Comparison of ENCODE assay signal across 16 cellular contexts in genomic region chr17:30840775-30841174, GRCh38.
"Had no signal": no experiment of that assay in that cellular context is flagged by ENCODE, and none has a peak within 500 bp of the region (broad histone marks: within the 10 kb centered on the region; RNA-seq: fewer than 3 reads in every experiment).

No MANE protein-coding gene starts in this region.

- H3K9me3 Mint-ChIP-seq: activated CD8-positive, alpha-beta T cell treated with anti-CD3 and anti-CD28 coated beads for 36 hours; activated naive CD4-positive, alpha-beta T cell treated with anti-CD3 and anti-CD28 coated beads, Interleukin-2, amount 50 U/mL, for 72 hours; activated T-cell treated with anti-CD3 and anti-CD28 coated beads, Interleukin-2, amount 50 U/mL, for 4 hours; mesothelial cell of epicardium had no signal

- H3K27me3 Mint-ChIP-seq: activated CD8-positive, alpha-beta T cell treated with anti-CD3 and anti-CD28 coated beads for 36 hours; T-helper 17 cell had no signal

- DNase-seq: activated CD4-positive, alpha-beta T cell treated with anti-CD3 and anti-CD28 coated beads for 4 hours; activated CD8-positive, alpha-beta T cell treated with anti-CD3 and anti-CD28 coated beads for 36 hours; activated effector memory CD4-positive, alpha-beta T cell treated with Interleukin-2 at 50 U/mL for 16 hours; activated T-cell treated with anti-CD3 and anti-CD28 coated beads, Interleukin-2, amount 50 U/mL, for 4 hours; effector CD4-positive, alpha-beta T cell; foreskin fibroblast; glutamatergic neuron; kidney glomerular epithelial cell; pancreas; T-helper 17 cell; thyroid gland; uterus had no signal

- H3K27me3 ChIP-seq: cardiac muscle cell, pancreas, thyroid gland, uterus had no signal

- H3K36me3 ChIP-seq: pancreas, thyroid gland, uterus had no signal

- H3K9me3 ChIP-seq: pancreas, thyroid gland, uterus had no signal

- H3K4me1 Mint-ChIP-seq: mesothelial cell of epicardium had no signal

- H3K4me1 ChIP-seq: pancreas, thyroid gland, uterus had no signal

- ATAC-seq: activated CD8-positive, alpha-beta T cell treated with anti-CD3 and anti-CD28 coated beads for 36 hours; activated naive CD4-positive, alpha-beta T cell treated with anti-CD3 and anti-CD28 coated beads, Interleukin-2, amount 50 U/mL, for 72 hours; activated T-cell treated with anti-CD3 and anti-CD28 coated beads, Interleukin-2, amount 50 U/mL, for 4 hours; sciatic nerve; T-helper 17 cell had no signal

- H3K4me3 Mint-ChIP-seq: activated CD8-positive, alpha-beta T cell treated with anti-CD3 and anti-CD28 coated beads for 36 hours; activated T-cell treated with anti-CD3 and anti-CD28 coated beads, Interleukin-2, amount 50 U/mL, for 4 hours; mesothelial cell of epicardium; T-helper 17 cell had no signal

- H3K27ac ChIP-seq: cardiac muscle cell, thyroid gland, uterus had no signal

- H3K4me3 ChIP-seq: cardiac muscle cell, pancreas, thyroid gland, uterus had no signal

- H3K27ac Mint-ChIP-seq: activated CD8-positive, alpha-beta T cell treated with anti-CD3 and anti-CD28 coated beads for 36 hours; activated naive CD4-positive, alpha-beta T cell treated with anti-CD3 and anti-CD28 coated beads, Interleukin-2, amount 50 U/mL, for 72 hours; mesothelial cell of epicardium; T-helper 17 cell had no signal
